Comparison of ENCODE assay signal across 8 cellular contexts in genomic region chr6:53349209-53349693, GRCh38. TPM values are rescaled to one million over a fixed set of nuclear protein-coding genes. Genes with fewer than 3 reads are reported as not detected.
DNase-seq lines count a peak whose midpoint lies in the region; ATAC-seq and TF ChIP-seq lines count a peak whose summit lies in the region.

No MANE protein-coding gene starts in this region.

- H3K27ac Mint-ChIP-seq in activated CD8-positive, alpha-beta T cell treated with anti-CD3 and anti-CD28 coated beads for 36 hours: peak overlapping the region; percentile 90

- H3K27ac ChIP-seq in iPS-18a (ENCODE audit: low read length) (no peak overlapping the region), stomach smooth muscle (ENCODE audit: low read length) (peak overlapping the region; percentile 96)

- H3K36me3 ChIP-seq in iPS-18a (ENCODE audit: control insufficient read depth, low read depth, low read length) (no peaks in the 10 kb centered on the region), stomach smooth muscle (ENCODE audit: control insufficient read depth in 2 of 2, insufficient read depth in 2 of 2, low read length in 2 of 2) (no peaks in the 10 kb centered on the region)

- H3K4me1 ChIP-seq in iPS-18a (ENCODE audit: control insufficient read depth, low read depth, low read length) (peaks cover 12% of the 10 kb centered on the region), stomach smooth muscle (ENCODE audit: control insufficient read depth, insufficient read depth, low read length) (peaks cover 11% of the 10 kb centered on the region)

- no peak for ATAC-seq in activated CD8-positive, alpha-beta T cell treated with anti-CD3 and anti-CD28 coated beads for 36 hours
- no peak for ATAC-seq in HG02678 (IDR thresholded peaks at IDR 0.05; ENCODE audit: unreplicated experiment)

- peaks cover 9% of the 10 kb centered on the region for H3K27me3 ChIP-seq in iPS-18a (ENCODE audit: control insufficient read depth, insufficient read depth, low read length)
- H3K27me3 ChIP-seq in stomach smooth muscle (ENCODE audit: control insufficient read depth in 1 of 2, insufficient read depth in 2 of 2, low read length in 2 of 2): no peaks in the 10 kb centered on the region

- H3K36me3 Mint-ChIP-seq in activated CD8-positive, alpha-beta T cell treated with anti-CD3 and anti-CD28 coated beads for 36 hours (ENCODE audit: low read depth): peaks cover 21% of the 10 kb centered on the region

- CTCF ChIA-PET in activated CD8-positive, alpha-beta T cell treated with anti-CD3 and anti-CD28 coated beads for 36 hours (lab: Charles Lee): interaction anchor here (1.0 to 2.6 kb wide), 3 partner anchors 10 to 177 kb away, joined by 3 to 18 read pairs (median 6); no protein-coding TSS in a partner anchor

- intact Hi-C loops in activated CD8-positive, alpha-beta T cell treated with anti-CD3 and anti-CD28 coated beads for 36 hours (cut with micrococcal nuclease): loop anchor here (5.0 kb wide), 1 partner anchor 37 kb away; no protein-coding TSS in a partner anchor

- H3K9me3 ChIP-seq in iPS-18a (ENCODE audit: control insufficient read depth, low read depth, low read length): no peaks in the 10 kb centered on the region
- no peaks in the 10 kb centered on the region for H3K9me3 ChIP-seq in stomach smooth muscle (ENCODE audit: control insufficient read depth in 2 of 2, low read length in 2 of 2)

- no peaks in the 10 kb centered on the region for H3K9me3 Mint-ChIP-seq in activated CD8-positive, alpha-beta T cell treated with anti-CD3 and anti-CD28 coated beads for 36 hours

- peak overlapping the region; percentile 92 for H3K4me3 ChIP-seq in iPS-18a (ENCODE audit: low read length)
- peak overlapping the region; percentile 63 to 87 for H3K4me3 ChIP-seq in stomach smooth muscle (ENCODE audit: low read length in 2 of 2)

- no peaks in the 10 kb centered on the region for H3K27me3 Mint-ChIP-seq in activated CD8-positive, alpha-beta T cell treated with anti-CD3 and anti-CD28 coated beads for 36 hours

- peaks cover 34% of the 10 kb centered on the region for H3K4me1 Mint-ChIP-seq in activated CD8-positive, alpha-beta T cell treated with anti-CD3 and anti-CD28 coated beads for 36 hours (ENCODE audit: low read depth)

- peak; percentile 76 for DNase-seq in DMS53 treated with DMSO at 0.1 percent for 48 hours (lab: John Stamatoyannopoulos, UW; ENCODE audit: unreplicated experiment)
- no peak for DNase-seq in DMS53 (lab: John Stamatoyannopoulos, UW)
- no peak for DNase-seq in activated CD8-positive, alpha-beta T cell treated with anti-CD3 and anti-CD28 coated beads for 36 hours
- no peak for DNase-seq in RPMI8226
- DNase-seq in NCI-H345 treated with DMSO at 0.1 percent for 48 hours (lab: John Stamatoyannopoulos, UW; ENCODE audit: unreplicated experiment): no peak

- H3K4me3 Mint-ChIP-seq in activated CD8-positive, alpha-beta T cell treated with anti-CD3 and anti-CD28 coated beads for 36 hours: peak overlapping the region; percentile 96

- no peak for TF ChIP-seq CTCF in activated CD8-positive, alpha-beta T cell treated with anti-CD3 and anti-CD28 coated beads for 36 hours (IDR thresholded peaks at IDR 0.05)

- POLR2A ChIA-PET in activated CD8-positive, alpha-beta T cell treated with anti-CD3 and anti-CD28 coated beads for 36 hours (lab: Charles Lee): interaction anchor here (0.7 to 4.6 kb wide), 5 partner anchors 11 to 117 kb away, joined by 3 to 51 read pairs (median 4); no protein-coding TSS in a partner anchor

- H3K9ac ChIP-seq in iPS-18a (ENCODE audit: low read length): peak overlapping the region; percentile 78
- peak overlapping the region; percentile 62 to 85 for H3K9ac ChIP-seq in stomach smooth muscle (ENCODE audit: low read length in 2 of 2)

RNA-seq across cellular contexts. Expression of gene ELOVL5, which starts 0.5 kb away (rescaled TPM):
- 10 to 100 TPM; 88.3 to 92.7 TPM for total RNA-seq in activated CD8-positive, alpha-beta T cell treated with anti-CD3 and anti-CD28 coated beads for 36 hours
